In genomic region chr2:127768775-127769479, GRCh38 we compare ENCODE assay signal across 18 cellular contexts. TPM values are rescaled to one million over a fixed set of nuclear protein-coding genes. Genes with fewer than 3 reads are reported as not detected.
DNase-seq lines count a peak whose midpoint lies in the region; ATAC-seq and TF ChIP-seq lines count a peak whose summit lies in the region.
"Had no signal": no experiment of that assay in that cellular context is flagged by ENCODE, and none has a peak within 500 bp of the region (broad histone marks: within the 10 kb centered on the region; RNA-seq: fewer than 3 reads in every experiment).

No MANE protein-coding gene starts in this region.

- DNase-seq in natural killer cell (no peak), activated B cell treated with CpG ODN at 0.5 μM for 24 hours (no peak), left colon (no peak), activated gamma-delta T cell (lab: John Stamatoyannopoulos, UW) (no peak), aorta (no peak), GM10248 (ENCODE audit: extremely low spot score) (no peak)
- no peak for DNase-seq in natural killer cell treated with Interleukin-12 subunit alpha and Interleukin-12 subunit beta and Interleukin-15 and Interleukin-18, amount 100 ng/mL, for 72 hours (ENCODE audit: low spot score)
- DNase-seq: activated CD4-positive, alpha-beta T cell treated with anti-CD3 and anti-CD28 coated beads for 1 hour; activated T-cell treated with anti-CD3 and anti-CD28 coated beads for 4 hours; left cardiac atrium; MM.1S; NCI-H2029 treated with DMSO at 0.1 percent for 48 hours; NCI-H774; retina; stimulated activated CD4-positive, alpha-beta T cell treated with anti-CD3 and anti-CD28 coated beads, Interleukin-2, amount 100 ng/mL, for 24 hours; T-helper 1 cell had no signal

- no peak overlapping the region for H3K4me3 ChIP-seq in aorta (ENCODE audit: low read length in 2 of 2)
- H3K4me3 ChIP-seq: thoracic aorta had no signal

- H3K27ac ChIP-seq in aorta (ENCODE audit: low read depth in 1 of 2, low read length in 2 of 2): no peak overlapping the region
- H3K27ac ChIP-seq: thoracic aorta had no signal

- no peaks in the 10 kb centered on the region for H3K9me3 ChIP-seq in aorta (ENCODE audit: control insufficient read depth, low read length)
- H3K9me3 ChIP-seq: thoracic aorta had no signal

- no peaks in the 10 kb centered on the region for H3K27me3 ChIP-seq in aorta (ENCODE audit: control insufficient read depth in 1 of 2, insufficient read depth in 2 of 2, low read length in 1 of 2)

- H3K27me3 Mint-ChIP-seq in natural killer cell (ENCODE audit: low read depth in 2 of 2) (no peaks in the 10 kb centered on the region), activated B cell treated with CpG ODN at 0.5 μM for 24 hours (no peaks in the 10 kb centered on the region)
- H3K27me3 Mint-ChIP-seq in natural killer cell treated with Interleukin-12 subunit alpha and Interleukin-12 subunit beta and Interleukin-15 and Interleukin-18, amount 100 ng/mL, for 72 hours: no peaks in the 10 kb centered on the region

- H3K27ac Mint-ChIP-seq in natural killer cell: peak overlapping the region; percentile 11 to 64
- no peak overlapping the region for H3K27ac Mint-ChIP-seq in natural killer cell treated with Interleukin-12 subunit alpha and Interleukin-12 subunit beta and Interleukin-15 and Interleukin-18, amount 100 ng/mL, for 72 hours
- H3K27ac Mint-ChIP-seq in activated B cell treated with CpG ODN at 0.5 μM for 24 hours: peak overlapping the region; percentile 51

- 94 to 95% methylated on average over 6 of the region's 6 CpGs for WGBS in aorta, 2 donors

- no peaks in the 10 kb centered on the region for H3K4me1 ChIP-seq in aorta (ENCODE audit: control insufficient read depth in 1 of 2, insufficient read depth in 2 of 2, low read length in 2 of 2)

- ATAC-seq in natural killer cell: no peak
- ATAC-seq in natural killer cell treated with Interleukin-12 subunit alpha and Interleukin-12 subunit beta and Interleukin-15 and Interleukin-18, amount 100 ng/mL, for 72 hours: no peak
- ATAC-seq in activated B cell treated with CpG ODN at 0.5 μM for 24 hours (ENCODE audit: low read depth): no peak
- peak; percentile 24 for ATAC-seq in left colon
- ATAC-seq in aorta (ENCODE audit: low FRiP score): no peak
- no peak for ATAC-seq in GM19324 (IDR thresholded peaks at IDR 0.05; ENCODE audit: low FRiP score, unreplicated experiment)
- ATAC-seq: left cardiac atrium had no signal

- POLR2A ChIA-PET in activated B cell treated with CpG ODN at 0.5 μM for 24 hours (lab: Charles Lee): no interaction called here
- POLR2A ChIA-PET in GM10248 (lab: Yijun Ruan, JAX): no interaction called here

- H3K9me3 Mint-ChIP-seq in natural killer cell (no peaks in the 10 kb centered on the region), activated B cell treated with CpG ODN at 0.5 μM for 24 hours (no peaks in the 10 kb centered on the region)
- no peaks in the 10 kb centered on the region for H3K9me3 Mint-ChIP-seq in natural killer cell treated with Interleukin-12 subunit alpha and Interleukin-12 subunit beta and Interleukin-15 and Interleukin-18, amount 100 ng/mL, for 72 hours

- intact Hi-C loops in natural killer cell (cut with micrococcal nuclease): no loop called here
- intact Hi-C loops in activated B cell treated with CpG ODN at 0.5 μM for 24 hours (cut with micrococcal nuclease): loop anchor here (2.0 kb wide), 1 partner anchor 20 kb away; no protein-coding TSS in a partner anchor
- intact Hi-C loops in left colon (cut with DNase I, micrococcal nuclease): no loop called here
- intact Hi-C loops in aorta (cut with DNase I): no loop called here

- H3K36me3 Mint-ChIP-seq in natural killer cell (no peaks in the 10 kb centered on the region), activated B cell treated with CpG ODN at 0.5 μM for 24 hours (ENCODE audit: low read depth) (peaks cover 61% of the 10 kb centered on the region)
- peaks cover 27% of the 10 kb centered on the region for H3K36me3 Mint-ChIP-seq in natural killer cell treated with Interleukin-12 subunit alpha and Interleukin-12 subunit beta and Interleukin-15 and Interleukin-18, amount 100 ng/mL, for 72 hours

- TF ChIP-seq CTCF in natural killer cell (IDR thresholded peaks at IDR 0.05): no peak
- TF ChIP-seq CTCF in activated B cell treated with CpG ODN at 0.5 μM for 24 hours (IDR thresholded peaks at IDR 0.05): no peak
- no peak for TF ChIP-seq CTCF in GM10248 (IDR thresholded peaks at IDR 0.05; ENCODE audit: control extremely low read depth, extremely low read depth, low read depth, missing control alignments)

- H3K4me1 Mint-ChIP-seq in natural killer cell (peaks cover 16 to 17% of the 10 kb centered on the region in 2 donors), activated B cell treated with CpG ODN at 0.5 μM for 24 hours (peaks cover 17% of the 10 kb centered on the region)
- peaks cover 14 to 21% of the 10 kb centered on the region in 2 donors for H3K4me1 Mint-ChIP-seq in natural killer cell treated with Interleukin-12 subunit alpha and Interleukin-12 subunit beta and Interleukin-15 and Interleukin-18, amount 100 ng/mL, for 72 hours (ENCODE audit: low read depth in 2 of 2)

- CTCF ChIA-PET in activated B cell treated with CpG ODN at 0.5 μM for 24 hours (lab: Charles Lee): no interaction called here
- CTCF ChIA-PET in GM10248 (lab: Yijun Ruan, JAX): interaction anchor here (1.0 kb wide), 1 partner anchor 8 kb away, joined by 3 read pairs; no protein-coding TSS in a partner anchor

- H3K36me3 ChIP-seq in aorta (ENCODE audit: control insufficient read depth in 1 of 2, insufficient read depth in 2 of 2, low read length in 1 of 2): peaks cover 2 to 7% of the 10 kb centered on the region in 2 donors

- H3K4me3 Mint-ChIP-seq in natural killer cell (no peak overlapping the region), activated B cell treated with CpG ODN at 0.5 μM for 24 hours (no peak overlapping the region)
- no peak overlapping the region for H3K4me3 Mint-ChIP-seq in natural killer cell treated with Interleukin-12 subunit alpha and Interleukin-12 subunit beta and Interleukin-15 and Interleukin-18, amount 100 ng/mL, for 72 hours

RNA-seq across cellular contexts. Expression of gene WDR33, which starts 42.0 kb away (rescaled TPM):
- total RNA-seq in natural killer cell (10 to 100 TPM; 55.2 to 78.4 (median 55.3) TPM), activated B cell treated with CpG ODN at 0.5 μM for 24 hours (83.0 and 93.0 TPM in 2 replicates), left colon (10 to 100 TPM; 46.0 to 47.4 TPM), aorta (10 to 100 TPM; 47.2 to 55.1 TPM)
- 10 to 100 TPM; 70.6 to 85.3 TPM for total RNA-seq in natural killer cell treated with Interleukin-12 subunit alpha and Interleukin-12 subunit beta and Interleukin-15 and Interleukin-18, amount 100 ng/mL, for 72 hours
- polyA plus RNA-seq in aorta: 10 to 100 TPM in 1 of 2 donors, 1 to 10 TPM in 1; 8.1 to 11.9 TPM

Comparison
In these comparisons a context has a peak if more than half of its experiments do, and no peak if none do; other contexts are left out.
1. H3K27ac Mint-ChIP-seq: peak in natural killer cell (2 of 2) and activated B cell treated with CpG ODN at 0.5 μM for 24 hours (single experiment); none in natural killer cell treated with Interleukin-12 subunit alpha and Interleukin-12 subunit beta and Interleukin-15 and Interleukin-18, amount 100 ng/mL, for 72 hours (0 of 2).